In genomic region chr2:211836409-211836808, GRCh38 we compare ENCODE assay signal across 14 cellular contexts.
DNase-seq lines count a peak whose midpoint lies in the region; ATAC-seq lines count a peak whose summit lies in the region.
"Had no signal": no experiment of that assay in that cellular context is flagged by ENCODE, and none has a peak within 500 bp of the region (broad histone marks: within the 10 kb centered on the region; RNA-seq: fewer than 3 reads in every experiment).

No MANE protein-coding gene starts in this region.

- ATAC-seq in HG03175 (IDR thresholded peaks at IDR 0.05; ENCODE audit: unreplicated experiment) (peak; percentile 11), HG03460 (IDR thresholded peaks at IDR 0.05; ENCODE audit: unreplicated experiment) (no peak), GM19395 (IDR thresholded peaks at IDR 0.05; ENCODE audit: unreplicated experiment) (no peak)
- ATAC-seq: GM12878, left colon, WTC11 had no signal

- DNase-seq in NCI-H187 treated with DMSO at 0.1 percent for 48 hours (lab: John Stamatoyannopoulos, UW) (peak; percentile 45), NCI-H748 treated with DMSO at 0.1 percent for 48 hours (lab: John Stamatoyannopoulos, UW) (peak; percentile 93), renal cortical epithelial cell (ENCODE audit: low read depth) (peak; percentile 16)
- DNase-seq in stimulated activated CD4-positive, alpha-beta T cell treated with anti-CD3 and anti-CD28 coated beads, Interleukin-4, amount 100 ng/mL, for 1 hour: no peak
- DNase-seq: erythroblast, GDM1, left colon, NCI-H2171, T-helper 2 cell had no signal
